Comparison of ENCODE assay signal across 2 cellular contexts in genomic region chr6:70725817-70726413, GRCh38.
TF ChIP-seq lines count a peak whose summit lies in the region.

No MANE protein-coding gene starts in this region.

TF ChIP-seq in A549, 52 proteins besides CTCF, POLR2A, EP300 and RAD21:
- TF ChIP-seq CBX8 (IDR thresholded peaks at IDR 0.05) (no peak), MAFK (IDR thresholded peaks at IDR 0.05; ENCODE audit: partially characterized antibody) (peak; percentile 31), HOXB13 (CRISPR knock-in tag; IDR thresholded peaks at IDR 0.05; ENCODE audit: low read depth) (no peak), HOXA7 (CRISPR knock-in tag; IDR thresholded peaks at IDR 0.05) (no peak)

TF ChIP-seq in K562, 482 proteins besides CTCF, POLR2A, EP300 and RAD21:
- 0 out of 2 replicates have a peak, but pooled peaks have one; percentile 6 for TF ChIP-seq MAFG (tag; conservative IDR thresholded peaks at IDR 0.05)
- TF ChIP-seq, protein P1, sequence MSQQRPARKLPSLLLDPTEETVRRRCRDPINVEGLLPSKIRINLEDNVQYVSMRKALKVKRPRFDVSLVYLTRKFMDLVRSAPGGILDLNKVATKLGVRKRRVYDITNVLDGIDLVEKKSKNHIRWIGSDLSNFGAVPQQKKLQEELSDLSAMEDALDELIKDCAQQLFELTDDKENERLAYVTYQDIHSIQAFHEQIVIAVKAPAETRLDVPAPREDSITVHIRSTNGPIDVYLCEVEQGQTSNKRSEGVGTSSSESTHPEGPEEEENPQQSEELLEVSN (IDR thresholded peaks at IDR 0.05; ENCODE audit: borderline replicate concordance in 1 of 2, extremely low read depth in 1 of 2, insufficient read depth in 1 of 2, insufficient read length in 1 of 2, low read depth in 1 of 2, low read length in 1 of 2, poor library complexity in 1 of 2, severe bottlenecking in 1 of 2): no peak
- TF ChIP-seq, protein P2, sequence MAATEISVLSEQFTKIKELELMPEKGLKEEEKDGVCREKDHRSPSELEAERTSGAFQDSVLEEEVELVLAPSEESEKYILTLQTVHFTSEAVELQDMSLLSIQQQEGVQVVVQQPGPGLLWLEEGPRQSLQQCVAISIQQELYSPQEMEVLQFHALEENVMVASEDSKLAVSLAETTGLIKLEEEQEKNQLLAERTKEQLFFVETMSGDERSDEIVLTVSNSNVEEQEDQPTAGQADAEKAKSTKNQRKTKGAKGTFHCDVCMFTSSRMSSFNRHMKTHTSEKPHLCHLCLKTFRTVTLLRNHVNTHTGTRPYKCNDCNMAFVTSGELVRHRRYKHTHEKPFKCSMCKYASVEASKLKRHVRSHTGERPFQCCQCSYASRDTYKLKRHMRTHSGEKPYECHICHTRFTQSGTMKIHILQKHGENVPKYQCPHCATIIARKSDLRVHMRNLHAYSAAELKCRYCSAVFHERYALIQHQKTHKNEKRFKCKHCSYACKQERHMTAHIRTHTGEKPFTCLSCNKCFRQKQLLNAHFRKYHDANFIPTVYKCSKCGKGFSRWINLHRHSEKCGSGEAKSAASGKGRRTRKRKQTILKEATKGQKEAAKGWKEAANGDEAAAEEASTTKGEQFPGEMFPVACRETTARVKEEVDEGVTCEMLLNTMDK (IDR thresholded peaks at IDR 0.05; ENCODE audit: borderline replicate concordance, insufficient read depth, low read depth, low read length, poor library complexity, severe bottlenecking): no peak
